Comparison of ENCODE assay signal across 12 cellular contexts in the genomic region with DNA sequence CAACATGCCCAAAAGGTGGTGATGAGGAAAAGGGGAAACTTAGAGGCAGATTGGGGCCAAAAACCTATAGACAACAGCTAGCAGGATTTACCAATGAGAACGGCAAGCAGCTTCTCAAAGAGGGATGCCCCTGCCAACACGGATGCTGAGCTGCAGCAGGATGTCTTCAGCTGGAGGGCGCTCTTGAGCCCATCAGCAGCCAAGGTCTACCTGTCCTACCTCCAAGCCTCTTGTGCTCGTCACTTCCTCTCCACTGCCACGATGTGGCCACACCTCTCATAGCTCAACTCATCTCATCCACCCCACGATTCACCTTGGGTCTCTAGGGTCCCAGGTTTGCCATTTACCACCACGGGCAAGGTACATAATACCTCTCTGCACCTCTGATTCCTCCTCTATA. TPM values are rescaled to one million over a fixed set of nuclear protein-coding genes. Genes with fewer than 3 reads are reported as not detected.
DNase-seq lines count a peak whose midpoint lies in the region; ATAC-seq and TF ChIP-seq lines count a peak whose summit lies in the region.
"Had no signal": no experiment of that assay in that cellular context is flagged by ENCODE, and none has a peak within 500 bp of the region (broad histone marks: within the 10 kb centered on the region; RNA-seq: fewer than 3 reads in every experiment).

No MANE protein-coding gene starts in this region.

- H3K27me3 ChIP-seq in HCT116 (ENCODE audit: insufficient read depth, low read length) (no peaks in the 10 kb centered on the region), RWPE2 (ENCODE audit: insufficient read depth, poor library complexity, severe bottlenecking) (no peaks in the 10 kb centered on the region), hepatocyte (no peaks in the 10 kb centered on the region), stomach smooth muscle (ENCODE audit: control insufficient read depth in 1 of 2, insufficient read depth in 2 of 2, low read length in 2 of 2) (no peaks in the 10 kb centered on the region)

- WGBS in hepatocyte (ENCODE audit: low lambda C conversion rate, missing lambda C conversion rate), result 75% methylated on average over 7 of the region's 7 CpGs

- CTCF ChIA-PET in HCT116 (lab: Charles Lee), result interaction anchor here (1.0 to 3.1 kb wide), 13 partner anchors 9 to 139 kb away, joined by 3 to 25 read pairs (median 6); partner anchors contain the start of gene POLR3A

- RAD21 ChIA-PET in HCT116 (lab: Charles Lee; ENCODE audit: low non-redundant PET in 1 of 2, low total read pairs in 2 of 2, uncharacterized antibody in 2 of 2, unreplicated experiment in 2 of 2), result interaction anchor here (1.3 to 1.8 kb wide), 6 partner anchors 16 to 84 kb away, joined by 3 to 7 read pairs (median 4); no protein-coding TSS in a partner anchor

- H3K4me2 ChIP-seq in HCT116 (ENCODE audit: low read length) (peak overlapping the region; percentile 68), hepatocyte (no peak overlapping the region)

- TF ChIP-seq RAD21 in HCT116 (IDR thresholded peaks at IDR 0.05; ENCODE audit: low read depth), result peak; percentile 50

- BruUV-seq in HCT116 (replicated peaks; lab: Mats Ljungman, UMichigan), result no TSS peak

- H3K9ac ChIP-seq in HCT116 (ENCODE audit: low read length) (0 out of 2 replicates have a peak overlapping the region, but pooled peaks have one; percentile 41), stomach smooth muscle (ENCODE audit: low read length in 2 of 2) (no peak overlapping the region)

- H2AFZ ChIP-seq in HCT116 (ENCODE audit: low read depth, low read length, poor library complexity, severe bottlenecking) (no peak overlapping the region), hepatocyte (no peak overlapping the region)

- ATAC-seq in HCT116, result peak; percentile 79
- ATAC-seq in RWPE2 (ENCODE audit: low read depth), result no peak
- no peak for ATAC-seq in HG02763 (IDR thresholded peaks at IDR 0.05; ENCODE audit: unreplicated experiment)

- H3K9me2 ChIP-seq in HCT116 (ENCODE audit: insufficient read depth) (no peaks in the 10 kb centered on the region), hepatocyte (replicated peaks; ENCODE audit: insufficient read depth) (no peaks in the 10 kb centered on the region)

- H3K79me2 ChIP-seq in HCT116 (ENCODE audit: insufficient read depth, low read length) (peaks cover 66% of the 10 kb centered on the region), hepatocyte (peaks cover 86% of the 10 kb centered on the region)

- H3K36me3 ChIP-seq in HCT116 (ENCODE audit: control insufficient read depth in 1 of 2, insufficient read depth in 2 of 2, low read length in 2 of 2) (no peaks in the 10 kb centered on the region), RWPE2 (ENCODE audit: low read depth) (peaks cover 4% of the 10 kb centered on the region), hepatocyte (replicated peaks; ENCODE audit: insufficient read depth, low read depth) (no peaks in the 10 kb centered on the region), stomach smooth muscle (ENCODE audit: control insufficient read depth in 2 of 2, insufficient read depth in 2 of 2, low read length in 2 of 2) (peaks cover 0 to 3% of the 10 kb centered on the region in 2 donors)
- H3K36me3 ChIP-seq: lower lobe of right lung had no signal

- H3K9me3 ChIP-seq in HCT116 (ENCODE audit: control insufficient read depth in 1 of 2, insufficient read depth in 1 of 2, low read depth in 1 of 2, low read length in 2 of 2) (no peaks in the 10 kb centered on the region), RWPE2 (ENCODE audit: severe bottlenecking) (no peaks in the 10 kb centered on the region), hepatocyte (ENCODE audit: low read depth) (no peaks in the 10 kb centered on the region), stomach smooth muscle (ENCODE audit: control insufficient read depth in 2 of 2, low read length in 2 of 2) (no peaks in the 10 kb centered on the region)
- H3K9me3 ChIP-seq: lower lobe of right lung had no signal

- H4K20me1 ChIP-seq in HCT116 (ENCODE audit: insufficient read depth), result peaks cover 4% of the 10 kb centered on the region; the same call in 1 of the 2 replicates
- peaks cover 70% of the 10 kb centered on the region for H4K20me1 ChIP-seq in hepatocyte (ENCODE audit: insufficient read depth, poor library complexity, severe bottlenecking)

- intact Hi-C loops in HCT116 (cut with micrococcal nuclease), result no loop called here

- H3K4me1 ChIP-seq in HCT116 (ENCODE audit: control insufficient read depth in 1 of 2, insufficient read depth in 2 of 2, low read length in 2 of 2) (peaks cover 24 to 37% of the 10 kb centered on the region in 2 experiments), RWPE2 (ENCODE audit: insufficient read depth, poor library complexity, severe bottlenecking) (peaks cover 48% of the 10 kb centered on the region), hepatocyte (ENCODE audit: insufficient read depth) (peaks cover 43% of the 10 kb centered on the region), stomach smooth muscle (ENCODE audit: control insufficient read depth, insufficient read depth, low read length) (peaks cover 84% of the 10 kb centered on the region)

- peak; percentile 67 to 73 (median 69) for TF ChIP-seq CTCF in HCT116 (IDR thresholded peaks at IDR 0.05 in 2 of 3, conservative IDR thresholded peaks at IDR 0.05 in 1 of 3; ENCODE audit: borderline replicate concordance in 1 of 3, insufficient read depth in 1 of 3, low read depth in 2 of 3, low read length in 2 of 3)
- TF ChIP-seq CTCF in RWPE2 (IDR thresholded peaks at IDR 0.05; ENCODE audit: poor library complexity, severe bottlenecking), result no peak
- TF ChIP-seq CTCF in hepatocyte (IDR thresholded peaks at IDR 0.05; ENCODE audit: poor library complexity), result peak; percentile 13

- H3K4me3 ChIP-seq in HCT116 (replicated peaks in 1 of 2; ENCODE audit: low read depth in 1 of 2, low read length in 2 of 2), result peak overlapping the region in 1 of 2 experiments; percentile 24; a peak in 1 of 4 replicates
- H3K4me3 ChIP-seq in RWPE2 (ENCODE audit: severe bottlenecking), result no peak overlapping the region
- no peak overlapping the region for H3K4me3 ChIP-seq in hepatocyte
- no peak overlapping the region for H3K4me3 ChIP-seq in stomach smooth muscle (ENCODE audit: low read length in 2 of 2)
- H3K4me3 ChIP-seq: lower lobe of right lung had no signal

- H3K27ac ChIP-seq in HCT116 (ENCODE audit: low read depth, low read length) (peak overlapping the region; percentile 30; the same call in 1 of the 2 replicates), RWPE2 (ENCODE audit: poor library complexity, severe bottlenecking) (peak overlapping the region; percentile 37), hepatocyte (peak overlapping the region; percentile 89), stomach smooth muscle (ENCODE audit: low read length) (peak overlapping the region; percentile 78)
- H3K27ac ChIP-seq: lower lobe of right lung had no signal

- DNase-seq in HCT116 (ENCODE audit: low read depth, low spot score) (peak; percentile 43), RWPE2 (ENCODE audit: low spot score) (no peak), hepatocyte (ENCODE audit: low spot score) (no peak), activated gamma-delta T cell treated with Interleukin-2 at 50 U/mL for 16 hours (no peak)
- DNase-seq in stimulated activated naive CD4-positive, alpha-beta T cell treated with Interleukin-2 at 50 U/mL for 16 hours (lab: John Stamatoyannopoulos, UW), result no peak
- DNase-seq: activated CD4-positive, alpha-beta T cell treated with anti-CD3 and anti-CD28 coated beads, Interleukin-2, amount 50 U/mL, for 4 hours; activated naive CD4-positive, alpha-beta T cell treated with anti-CD3 and anti-CD28 coated beads, Interleukin-2, amount 50 U/mL, for 16 hours; cortex of kidney; stimulated activated CD4-positive, alpha-beta T cell treated with anti-CD3 and anti-CD28 coated beads, Interleukin-4, amount 100 ng/mL, for 1 hour had no signal

- POLR2A ChIA-PET in HCT116 (lab: Charles Lee), result interaction anchor here (1.0 to 1.6 kb wide), 5 partner anchors 9 to 154 kb away, joined by 3 to 9 read pairs (median 4); no protein-coding TSS in a partner anchor

- TF ChIP-seq POLR2A in HCT116 (IDR thresholded peaks at IDR 0.05; ENCODE audit: borderline replicate concordance, extremely low read depth, insufficient read depth, insufficient read length), result no peak

TF ChIP-seq in HCT116, 20 proteins besides CTCF, POLR2A, EP300 and RAD21:
- TF ChIP-seq JUND (IDR thresholded peaks at IDR 0.05) (no peak), EZH2phosphoT487 (IDR thresholded peaks at IDR 0.05; ENCODE audit: borderline replicate concordance) (no peak), ELF1 (IDR thresholded peaks at IDR 0.05; ENCODE audit: borderline replicate concordance, low read depth) (no peak), SIN3A (IDR thresholded peaks at IDR 0.05; ENCODE audit: low read depth) (no peak), EZH2 (IDR thresholded peaks at IDR 0.05) (no peak), ZNF274 (IDR thresholded peaks at IDR 0.05; ENCODE audit: low read depth, low read length) (no peak), ATF3 (IDR thresholded peaks at IDR 0.05) (no peak)

RNA-seq across cellular contexts. Expression of gene DLG5, which starts 36.5 kb away (rescaled TPM):
- total RNA-seq in HCT116 (2021; ENCODE audit: unreplicated experiment) (44.8 TPM), hepatocyte (23.6 and 29.3 TPM in 2 replicates)
- 39.1 and 44.3 TPM in 2 replicates for polyA plus RNA-seq in HCT116 (2012)
- 14.7 and 15.5 TPM in 2 replicates for polyA plus RNA-seq in hepatocyte

Comparison
In these comparisons a context has a peak if more than half of its experiments do, and no peak if none do; other contexts are left out.
1. H3K27ac ChIP-seq: peak in every context shown above with its lines; median percentile 89 in hepatocyte; 78 in stomach smooth muscle; 37 in RWPE2; 30 in HCT116.